Comparison of ENCODE assay signal across 30 cellular contexts in the genomic region with DNA sequence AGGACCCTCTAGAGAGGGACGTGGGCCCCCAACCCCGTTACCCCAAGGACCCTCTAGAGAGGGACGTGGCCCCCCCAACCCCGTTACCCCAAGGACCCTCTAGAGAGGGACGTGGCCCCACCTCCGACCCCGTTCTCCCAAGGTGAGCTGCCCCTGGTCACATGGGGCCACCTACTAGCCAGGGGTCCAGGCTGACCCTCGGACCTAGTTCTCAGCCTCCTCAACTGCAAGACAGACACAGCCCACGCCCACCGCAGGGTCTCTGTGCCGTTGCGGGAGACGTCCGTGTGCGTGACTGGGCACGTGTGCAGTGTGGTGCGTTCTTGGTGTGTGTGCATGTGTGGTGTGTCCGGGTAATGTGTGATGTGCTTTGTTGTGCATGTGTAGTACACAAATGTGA. TPM values are rescaled to one million over a fixed set of nuclear protein-coding genes. Genes with fewer than 3 reads are reported as not detected.
DNase-seq lines count a peak whose midpoint lies in the region; ATAC-seq, FAIRE-seq and TF ChIP-seq lines count a peak whose summit lies in the region.
"Had no signal": no experiment of that assay in that cellular context is flagged by ENCODE, and none has a peak within 500 bp of the region (broad histone marks: within the 10 kb centered on the region; RNA-seq: fewer than 3 reads in every experiment).

No MANE protein-coding gene starts in this region.

- no peak overlapping the region for H3K4ac ChIP-seq in H1 (replicated peaks; ENCODE audit: insufficient read length, low read depth, low read length)
- no peak overlapping the region for H3K4ac ChIP-seq in neuronal stem cell (ENCODE audit: low read length)

- peak; percentile 45 for DNase-seq in Right ventricle myocardium inferior (ENCODE audit: missing footprints)
- no peak for DNase-seq in left ventricle myocardium inferior
- DNase-seq in H1 (ENCODE audit: low read depth in 1 of 2, low spot score in 2 of 2), result no peak
- no peak for DNase-seq in neuronal stem cell (ENCODE audit: low spot score)
- no peak for DNase-seq in MM.1S
- DNase-seq in CD4-positive, alpha-beta memory T cell, result no peak
- DNase-seq in Peyer's patch, result no peak
- DNase-seq: AML-193; CD8-positive, alpha-beta memory T cell; COR-L47; DMS 273 treated with DMSO at 0.1 percent for 48 hours; DMS153; DMS53; DMS79; DND-41; EL; GDM1 had no signal

- H3K36me3 ChIP-seq in left ventricle myocardium inferior (no peaks in the 10 kb centered on the region), H1 (ENCODE audit: control insufficient read depth in 2 of 4, insufficient read depth in 4 of 4, low read length in 3 of 4) (peaks cover 0 to 6% (median 0%) of the 10 kb centered on the region in 4 experiments; a peak in 3 of 8 replicates), neuronal stem cell (replicated peaks in 1 of 2; ENCODE audit: control insufficient read depth in 2 of 2, insufficient read depth in 2 of 2, low read length in 2 of 2) (peaks cover 0 to 7% of the 10 kb centered on the region in 2 donors), MM.1S (replicated peaks; ENCODE audit: insufficient read depth, low read length) (no peaks in the 10 kb centered on the region), Peyer's patch (no peaks in the 10 kb centered on the region)
- no peaks in the 10 kb centered on the region for H3K36me3 ChIP-seq in CD4-positive, alpha-beta memory T cell (ENCODE audit: insufficient read depth, low read length)
- H3K36me3 ChIP-seq: BLaER1 treated with 17β-estradiol and CSF1 and Interleukin-3, amounts not matched to agents 10 nM and 100 nM had no signal

- TF ChIP-seq POLR2A in H1 (IDR thresholded peaks at IDR 0.05; ENCODE audit: control extremely low read depth in 1 of 2, low read depth in 2 of 2, low read length in 2 of 2) (no peak), Peyer's patch (IDR thresholded peaks at IDR 0.05) (no peak)

- 99% methylated on average over 13 of the region's 18 CpGs; no CpG with 5 or more reads in 1 of the 2 experiments for WGBS in H1 (ENCODE audit: extremely low coverage in 1 of 2, insufficient coverage in 1 of 2, insufficient read length in 1 of 2, insufficient replicate concordance in 2 of 2, low coverage in 1 of 2, low lambda C conversion rate in 2 of 2, missing lambda C conversion rate in 1 of 2), 2 experiments
- no CpG with 5 or more reads among the region's 18 CpGs for WGBS in neuronal stem cell (ENCODE audit: extremely low coverage in 2 of 2, insufficient read length in 2 of 2, insufficient replicate concordance in 1 of 2), 2 donors

- H2BK120ac ChIP-seq in H1 (replicated peaks; ENCODE audit: low read depth, low read length) (no peak overlapping the region), neuronal stem cell (ENCODE audit: low read depth, low read length) (no peak overlapping the region)

- H3K4me1 Mint-ChIP-seq in CD4-positive, alpha-beta memory T cell, result peaks cover 0 to 4% (median 1%) of the 10 kb centered on the region in 4 donors
- H3K4me1 Mint-ChIP-seq: B cell had no signal

- H3K79me1 ChIP-seq in H1 (ENCODE audit: low read depth, low read length), result no peaks in the 10 kb centered on the region
- H3K79me1 ChIP-seq in neuronal stem cell (ENCODE audit: low read depth, low read length), result peaks cover 1% of the 10 kb centered on the region

- no peak overlapping the region for H3K56ac ChIP-seq in H1 (replicated peaks; ENCODE audit: insufficient read length, low read depth, low read length)

- no peak for ATAC-seq in Right ventricle myocardium inferior
- ATAC-seq: A549, GM12878 had no signal

- H3K4me2 ChIP-seq in H1 (ENCODE audit: insufficient read depth in 1 of 2, low read depth in 2 of 2, low read length in 2 of 2) (no peak overlapping the region), neuronal stem cell (ENCODE audit: insufficient read depth, low read length, poor library complexity, severe bottlenecking) (no peak overlapping the region), MM.1S (ENCODE audit: low read depth, low read length) (no peak overlapping the region)
- H3K4me2 ChIP-seq: A549 had no signal

- peaks cover 52% of the 10 kb centered on the region for H3K27me3 ChIP-seq in left ventricle myocardium inferior (ENCODE audit: low read depth)
- no peaks in the 10 kb centered on the region; a peak in 1 of 7 replicates for H3K27me3 ChIP-seq in H1 (replicated peaks in 1 of 4; ENCODE audit: control insufficient read depth in 3 of 4, extremely low read depth in 1 of 4, insufficient read depth in 3 of 4, low read length in 3 of 4)
- peaks cover 0 to 3% (median 0%) of the 10 kb centered on the region in 3 experiments for H3K27me3 ChIP-seq in neuronal stem cell (ENCODE audit: control insufficient read depth in 3 of 3, insufficient read depth in 3 of 3, low read depth in 1 of 3, low read length in 3 of 3)
- H3K27me3 ChIP-seq in MM.1S (replicated peaks; ENCODE audit: insufficient read depth, low read length), result peaks cover 42% of the 10 kb centered on the region
- no peaks in the 10 kb centered on the region for H3K27me3 ChIP-seq in CD4-positive, alpha-beta memory T cell (ENCODE audit: insufficient read depth, low read length)
- H3K27me3 ChIP-seq in Peyer's patch, result no peaks in the 10 kb centered on the region

- H2AK5ac ChIP-seq in H1 (ENCODE audit: low read depth, low read length), result peak overlapping the region; percentile 95; the same call in 1 of the 2 replicates
- no peak overlapping the region for H2AK5ac ChIP-seq in neuronal stem cell (ENCODE audit: low read depth, low read length)

- H3K79me2 ChIP-seq in H1 (ENCODE audit: control insufficient read depth in 1 of 2, insufficient read depth in 2 of 2, low read length in 2 of 2) (no peaks in the 10 kb centered on the region), MM.1S (ENCODE audit: low read length) (no peaks in the 10 kb centered on the region)

- H3K23me2 ChIP-seq in H1 (ENCODE audit: low read depth, low read length), result peaks cover 8% of the 10 kb centered on the region

- peak overlapping the region; percentile 55 for H4K91ac ChIP-seq in H1 (replicated peaks; ENCODE audit: insufficient read length, low read length)
- peak overlapping the region; percentile 61 for H4K91ac ChIP-seq in neuronal stem cell (ENCODE audit: low read depth, low read length, poor library complexity)

- H3K9me3 ChIP-seq in left ventricle myocardium inferior (replicated peaks) (no peaks in the 10 kb centered on the region), H1 (ENCODE audit: insufficient read depth in 2 of 2, low read depth in 1 of 2, low read length in 1 of 2) (no peaks in the 10 kb centered on the region; a peak in 1 of 4 replicates), neuronal stem cell (replicated peaks in 1 of 2; ENCODE audit: control insufficient read depth in 2 of 2, insufficient read depth in 1 of 2, low read depth in 1 of 2, low read length in 2 of 2) (peaks cover 0 to 5% of the 10 kb centered on the region in 2 donors), MM.1S (replicated peaks; ENCODE audit: insufficient read depth, low read length) (no peaks in the 10 kb centered on the region), Peyer's patch (no peaks in the 10 kb centered on the region)
- H3K9me3 ChIP-seq in CD4-positive, alpha-beta memory T cell (ENCODE audit: control insufficient read depth in 1 of 2, low read length in 2 of 2), result no peaks in the 10 kb centered on the region
- H3K9me3 ChIP-seq: A549; BLaER1 treated with 17β-estradiol and CSF1 and Interleukin-3, amounts not matched to agents 10 nM and 100 nM had no signal

- TF ChIP-seq EP300 in H1 (IDR thresholded peaks at IDR 0.05; ENCODE audit: borderline replicate concordance in 1 of 2, low read depth in 2 of 2, low read length in 2 of 2), result no peak

- peaks cover 2 to 12% of the 10 kb centered on the region in 2 experiments for H4K20me1 ChIP-seq in H1 (replicated peaks in 1 of 2; ENCODE audit: control insufficient read depth in 1 of 2, insufficient read depth in 2 of 2, low read length in 2 of 2)
- no peaks in the 10 kb centered on the region for H4K20me1 ChIP-seq in MM.1S (ENCODE audit: insufficient read depth, low read length)

- H3K27ac Mint-ChIP-seq in CD4-positive, alpha-beta memory T cell, result no peak overlapping the region
- H3K27ac Mint-ChIP-seq: B cell; CD4-positive, alpha-beta T cell; CD8-positive, alpha-beta memory T cell had no signal

- H3K4me3 Mint-ChIP-seq in CD4-positive, alpha-beta memory T cell, result no peak overlapping the region
- H3K4me3 Mint-ChIP-seq: B cell; CD4-positive, alpha-beta T cell; CD8-positive, alpha-beta memory T cell had no signal

- no peak for FAIRE-seq in H1 (lab: Jason Lieb, UNC)
- FAIRE-seq: A549, GM12878, GM12892, GM18507 had no signal

- peak overlapping the region; percentile 43; the same call in 1 of the 2 replicates for H2BK12ac ChIP-seq in H1 (ENCODE audit: low read depth, low read length)
- peak overlapping the region; percentile 65 for H2BK12ac ChIP-seq in neuronal stem cell (ENCODE audit: low read length)

- TF ChIP-seq CTCF in left ventricle myocardium inferior (IDR thresholded peaks at IDR 0.05; ENCODE audit: borderline replicate concordance) (no peak), H1 (IDR thresholded peaks at IDR 0.05; ENCODE audit: control extremely low read depth in 1 of 3, insufficient read depth in 1 of 3, low read depth in 1 of 3, low read length in 3 of 3) (no peak), MM.1S (IDR thresholded peaks at IDR 0.05; ENCODE audit: low read length) (no peak), Peyer's patch (IDR thresholded peaks at IDR 0.05) (no peak)

- H3K14ac ChIP-seq in H1 (ENCODE audit: insufficient read length) (peak overlapping the region; percentile 50), neuronal stem cell (ENCODE audit: low read length) (peak overlapping the region; percentile 77)

- intact Hi-C loops in Right ventricle myocardium inferior (cut with DNase I) (no loop called here), left ventricle myocardium inferior (cut with micrococcal nuclease) (no loop called here)
- intact Hi-C loops in CD4-positive, alpha-beta memory T cell (cut with micrococcal nuclease), result no loop called here

- H2BK20ac ChIP-seq in H1 (ENCODE audit: low read length), result 0 out of 2 replicates have a peak overlapping the region, but pooled peaks have one; percentile 75

- no peak overlapping the region for H2AFZ ChIP-seq in H1 (ENCODE audit: low read length)
- H2AFZ ChIP-seq in neuronal stem cell (ENCODE audit: low read length), result no peak overlapping the region
- H2AFZ ChIP-seq in MM.1S (ENCODE audit: low read length), result no peak overlapping the region

- no peaks in the 10 kb centered on the region for H3F3A ChIP-seq in MM.1S (ENCODE audit: insufficient read depth, low read length)

- no peak overlapping the region for H4K8ac ChIP-seq in H1 (ENCODE audit: extremely low read depth, insufficient read depth, low read length)
- peak overlapping the region; percentile 29 for H4K8ac ChIP-seq in neuronal stem cell (ENCODE audit: low read depth, low read length)

- H3K4me3 ChIP-seq in left ventricle myocardium inferior (no peak overlapping the region), H1 (ENCODE audit: extremely low read depth in 1 of 4, insufficient read depth in 2 of 4, low read depth in 3 of 4, low read length in 4 of 4) (no peak overlapping the region), neuronal stem cell (ENCODE audit: low read length in 2 of 2) (peak overlapping the region in 1 of 2 donors; percentile 66), MM.1S (ENCODE audit: low read length) (no peak overlapping the region), Peyer's patch (no peak overlapping the region)
- H3K4me3 ChIP-seq in CD4-positive, alpha-beta memory T cell (ENCODE audit: low read length in 2 of 2), result no peak overlapping the region
- H3K4me3 ChIP-seq: A549; BLaER1 treated with 17β-estradiol and CSF1 and Interleukin-3, amounts not matched to agents 10 nM and 100 nM; GM12878 had no signal

- no peak overlapping the region for H3K27ac ChIP-seq in left ventricle myocardium inferior (replicated peaks)
- H3K27ac ChIP-seq in H1 (ENCODE audit: low read depth, low read length), result no peak overlapping the region
- no peak overlapping the region for H3K27ac ChIP-seq in neuronal stem cell (replicated peaks; ENCODE audit: low read length)
- no peak overlapping the region for H3K27ac ChIP-seq in MM.1S (ENCODE audit: low read length)
- H3K27ac ChIP-seq in CD4-positive, alpha-beta memory T cell (ENCODE audit: low read depth, low read length), result no peak overlapping the region
- no peak overlapping the region for H3K27ac ChIP-seq in Peyer's patch
- H3K27ac ChIP-seq: 22Rv1; A549; BLaER1 treated with 17β-estradiol and CSF1 and Interleukin-3, amounts not matched to agents 10 nM and 100 nM; C4-2B had no signal

- H2BK5ac ChIP-seq in H1 (ENCODE audit: low read depth, low read length), result peak overlapping the region; percentile 63
- H2BK5ac ChIP-seq in neuronal stem cell (ENCODE audit: low read length), result no peak overlapping the region

- H3K18ac ChIP-seq in H1 (ENCODE audit: extremely low read depth, low read length), result no peak overlapping the region
- H3K18ac ChIP-seq in neuronal stem cell (ENCODE audit: low read length), result no peak overlapping the region

- no peaks in the 10 kb centered on the region for H3K9me3 Mint-ChIP-seq in CD4-positive, alpha-beta memory T cell
- H3K9me3 Mint-ChIP-seq: CD4-positive, alpha-beta T cell; CD8-positive, alpha-beta memory T cell had no signal

- no peak overlapping the region for H3K23ac ChIP-seq in H1 (ENCODE audit: insufficient read length)
- peak overlapping the region; percentile 90 for H3K23ac ChIP-seq in neuronal stem cell (ENCODE audit: low read depth, low read length, poor library complexity)

- POLR2A ChIA-PET in H1 (lab: Charles Lee; ENCODE audit: partially characterized antibody), result no interaction called here
- POLR2A ChIA-PET in CD4-positive, alpha-beta memory T cell (lab: Charles Lee; ENCODE audit: partially characterized antibody), result no interaction called here

- H3K9me2 ChIP-seq in MM.1S (replicated peaks; ENCODE audit: insufficient read depth, low read length), result no peaks in the 10 kb centered on the region

- H3K27me3 Mint-ChIP-seq in CD4-positive, alpha-beta memory T cell, result no peaks in the 10 kb centered on the region
- H3K27me3 Mint-ChIP-seq: CD4-positive, alpha-beta T cell had no signal

- H4K5ac ChIP-seq in H1 (ENCODE audit: insufficient read length, low read depth, low read length), result no peak overlapping the region

- H3K9ac ChIP-seq in H1 (replicated peaks in 1 of 4; ENCODE audit: extremely low read depth in 1 of 4, low read depth in 3 of 4, low read length in 3 of 4) (no peak overlapping the region), neuronal stem cell (ENCODE audit: low read depth, low read length, poor library complexity) (no peak overlapping the region), MM.1S (ENCODE audit: low read length) (no peak overlapping the region)
- H3K9ac ChIP-seq: BLaER1 treated with 17β-estradiol and CSF1 and Interleukin-3, amounts not matched to agents 10 nM and 100 nM had no signal

- CTCF ChIA-PET in H1 (lab: Charles Lee; ENCODE audit: partially characterized antibody), result no interaction called here
- CTCF ChIA-PET in CD4-positive, alpha-beta memory T cell (lab: Charles Lee; ENCODE audit: partially characterized antibody), result no interaction called here

- no peaks in the 10 kb centered on the region for H3K4me1 ChIP-seq in left ventricle myocardium inferior
- H3K4me1 ChIP-seq in H1 (replicated peaks in 1 of 4; ENCODE audit: control insufficient read depth in 3 of 4, insufficient read depth in 4 of 4, low read length in 3 of 4), result no peaks in the 10 kb centered on the region
- H3K4me1 ChIP-seq in neuronal stem cell (ENCODE audit: control insufficient read depth in 2 of 2, insufficient read depth in 1 of 2, low read depth in 1 of 2, low read length in 2 of 2), result no peaks in the 10 kb centered on the region
- no peaks in the 10 kb centered on the region for H3K4me1 ChIP-seq in MM.1S (ENCODE audit: low read length)
- H3K4me1 ChIP-seq in CD4-positive, alpha-beta memory T cell (ENCODE audit: insufficient read depth, low read length), result no peaks in the 10 kb centered on the region
- H3K4me1 ChIP-seq in Peyer's patch, result no peaks in the 10 kb centered on the region
- H3K4me1 ChIP-seq: A549 had no signal

- H2BK15ac ChIP-seq in H1 (ENCODE audit: low read length) (no peak overlapping the region; the same call in 1 of the 2 replicates), neuronal stem cell (ENCODE audit: low read length) (no peak overlapping the region)

- no peak for TF ChIP-seq RAD21 in H1 (IDR thresholded peaks at IDR 0.05 in 1 of 2, conservative IDR thresholded peaks at IDR 0.05 in 1 of 2; ENCODE audit: low read depth in 2 of 2, low read length in 2 of 2)

- no peaks in the 10 kb centered on the region for H3K36me3 Mint-ChIP-seq in CD4-positive, alpha-beta memory T cell
- H3K36me3 Mint-ChIP-seq: CD8-positive, alpha-beta memory T cell had no signal

RNA-seq across cellular contexts. Expression of a gene that starts 21.6 kb away (rescaled TPM):
- total RNA-seq in Right ventricle myocardium inferior (not detected), left ventricle myocardium inferior (not detected), Peyer's patch (not detected)
- total RNA-seq in H1 (2021; fragmentation: NEBNext Ultra II Directional; extraction: Animal tissue kit (Norgen Biotek cat#: 25700)), result 21.7 and 21.8 TPM in 2 replicates
- polyA plus RNA-seq in H1 (2011; rRNA removed), result 0.47 and 0.97 TPM in 2 replicates
- polyA plus RNA-seq in H1 (2011; cell fraction: cytosol; rRNA removed), result 0.56 TPM
- 3.0 TPM for polyA plus RNA-seq in H1 (2011; cell fraction: nucleus; rRNA removed)
- 4.6 to 12.2 TPM (median 10.6 TPM) in 4 replicates for polyA plus RNA-seq in H1 (2012, experiment 1 of 2)
- 0.80 TPM for polyA plus RNA-seq in H1 (2012, experiment 2 of 2)
- 23.8 TPM for polyA plus RNA-seq in H1 (2013, experiment 1 of 2)
- polyA plus RNA-seq in H1 (2013, experiment 2 of 2), result 24.8 TPM
- not detected in 2 replicates for polyA minus RNA-seq in H1 (2011; rRNA and poly(A)+ RNA removed)
- 6.3 TPM for polyA minus RNA-seq in H1 (2011; cell fraction: cytosol; rRNA and poly(A)+ RNA removed)
- 4.3 TPM for polyA minus RNA-seq in H1 (2011; cell fraction: nucleus; rRNA and poly(A)+ RNA removed)
- 0.35 TPM for polyA plus RNA-seq in neuronal stem cell (2013, experiment 1 of 2)
- 0.33 TPM for polyA plus RNA-seq in neuronal stem cell (2013, experiment 2 of 2)
- not detected for total RNA-seq in CD4-positive, alpha-beta memory T cell
- polyA plus RNA-seq in CD4-positive, alpha-beta memory T cell, result not detected
- total RNA-seq: A172; CD4-positive, alpha-beta T cell; CD8-positive, alpha-beta memory T cell; Daoy; G401; GM12878 had no signal
- polyA plus RNA-seq: A549; BJ; CD8-positive, alpha-beta memory T cell; GM12878 had no signal

RNA-seq across cellular contexts. Expression of a gene that starts 29.2 kb away (rescaled TPM):
- total RNA-seq in Right ventricle myocardium inferior (0.54 TPM), left ventricle myocardium inferior (0.33 TPM), Peyer's patch (under 1 TPM in 1 of 4 donors, not detected in 3; 0.54 TPM)
- 4.7 and 5.6 TPM in 2 replicates for total RNA-seq in H1 (2021; fragmentation: NEBNext Ultra II Directional; extraction: Animal tissue kit (Norgen Biotek cat#: 25700))
- 5.6 and 7.8 TPM in 2 replicates for polyA plus RNA-seq in H1 (2011; rRNA removed)
- polyA plus RNA-seq in H1 (2011; cell fraction: cytosol; rRNA removed), result 4.6 TPM
- 17.4 TPM for polyA plus RNA-seq in H1 (2011; cell fraction: nucleus; rRNA removed)
- polyA plus RNA-seq in H1 (2012, experiment 1 of 2), result 3.4 to 5.9 TPM (median 5.1 TPM) in 4 replicates
- 3.8 TPM for polyA plus RNA-seq in H1 (2012, experiment 2 of 2)
- 3.8 TPM for polyA plus RNA-seq in H1 (2013, experiment 1 of 2)
- polyA plus RNA-seq in H1 (2013, experiment 2 of 2), result 3.5 TPM
- polyA minus RNA-seq in H1 (2011; rRNA and poly(A)+ RNA removed), result 1.6 and 1.7 TPM in 2 replicates
- polyA minus RNA-seq in H1 (2011; cell fraction: cytosol; rRNA and poly(A)+ RNA removed), result 5.8 TPM
- 6.0 TPM for polyA minus RNA-seq in H1 (2011; cell fraction: nucleus; rRNA and poly(A)+ RNA removed)
- polyA plus RNA-seq in neuronal stem cell (2013, experiment 1 of 2), result 0.42 TPM
- polyA plus RNA-seq in neuronal stem cell (2013, experiment 2 of 2), result 0.35 TPM
- not detected for total RNA-seq in CD4-positive, alpha-beta memory T cell
- polyA plus RNA-seq in CD4-positive, alpha-beta memory T cell, result not detected
- total RNA-seq: A172; B cell; CD8-positive, alpha-beta memory T cell; Daoy; G401; GM12878 had no signal
- polyA plus RNA-seq: A549; BJ; CD8-positive, alpha-beta memory T cell had no signal

RNA-seq across cellular contexts. Expression of a gene that starts 48.4 kb away (rescaled TPM):
- not detected for total RNA-seq in Right ventricle myocardium inferior
- total RNA-seq in left ventricle myocardium inferior, result 0.11 TPM
- total RNA-seq in H1 (2021; fragmentation: NEBNext Ultra II Directional; extraction: Animal tissue kit (Norgen Biotek cat#: 25700)), result 16.7 and 19.3 TPM in 2 replicates
- 7.5 and 10.4 TPM in 2 replicates for polyA plus RNA-seq in H1 (2011; rRNA removed)
- 8.2 TPM for polyA plus RNA-seq in H1 (2011; cell fraction: cytosol; rRNA removed)
- polyA plus RNA-seq in H1 (2011; cell fraction: nucleus; rRNA removed), result 24.2 TPM
- polyA plus RNA-seq in H1 (2012, experiment 1 of 2), result 10.6 to 18.0 TPM (median 14.3 TPM) in 4 replicates
- polyA plus RNA-seq in H1 (2012, experiment 2 of 2), result 7.0 TPM
- polyA plus RNA-seq in H1 (2013, experiment 1 of 2), result 6.2 TPM
- polyA plus RNA-seq in H1 (2013, experiment 2 of 2), result 5.8 TPM
- 14.2 and 17.3 TPM in 2 replicates for polyA minus RNA-seq in H1 (2011; rRNA and poly(A)+ RNA removed)
- polyA minus RNA-seq in H1 (2011; cell fraction: cytosol; rRNA and poly(A)+ RNA removed), result 9.8 TPM
- polyA minus RNA-seq in H1 (2011; cell fraction: nucleus; rRNA and poly(A)+ RNA removed), result 27.6 TPM
- 6.4 TPM for polyA plus RNA-seq in neuronal stem cell (2013, experiment 1 of 2)
- polyA plus RNA-seq in neuronal stem cell (2013, experiment 2 of 2), result 6.1 TPM
- total RNA-seq in CD4-positive, alpha-beta memory T cell, result 1 to 10 TPM in 1 of 2 experiments, under 1 TPM in 1; 0.87 to 1.4 TPM
- polyA plus RNA-seq in CD4-positive, alpha-beta memory T cell, result under 1 TPM in 1 of 2 donors, not detected in 1; 0.09 TPM
- total RNA-seq in Peyer's patch, result 1 to 10 TPM in 1 of 4 donors, under 1 TPM in 1, not detected in 2; 0.27 to 1.7 TPM
- total RNA-seq: CD4-positive, alpha-beta T cell; CD8-positive, alpha-beta memory T cell; Daoy had no signal

Comparison
In these comparisons a context has a peak if more than half of its experiments do, and no peak if none do; other contexts are left out.
1. RNA of a gene that starts 21.6 kb away (total RNA-seq): 21.7 to 21.8 TPM in H1; not detected in Right ventricle myocardium inferior (single experiment), not detected in left ventricle myocardium inferior (single experiment), not detected in CD4-positive, alpha-beta memory T cell and not detected in Peyer's patch; every median in the first group is over 10 times any median in the second.